26 cellular contexts compared by ENCODE assay signal in genomic region chr4:22532896-22533295, GRCh38. TPM values are rescaled to one million over a fixed set of nuclear protein-coding genes. Genes with fewer than 3 reads are reported as not detected.
DNase-seq lines count a peak whose midpoint lies in the region; ATAC-seq, FAIRE-seq and TF ChIP-seq lines count a peak whose summit lies in the region.
"Had no signal": no experiment of that assay in that cellular context is flagged by ENCODE, and none has a peak within 500 bp of the region (broad histone marks: within the 10 kb centered on the region; RNA-seq: fewer than 3 reads in every experiment).

No MANE protein-coding gene starts in this region.

- H3K4me1 ChIP-seq in breast epithelium: no peaks in the 10 kb centered on the region
- H3K4me1 ChIP-seq in ovary (ENCODE audit: insufficient read depth): no peaks in the 10 kb centered on the region
- H3K4me1 ChIP-seq: BLaER1, Caco-2 had no signal

- WGBS in ovary, 3 donors: 83 to 91% (median 88%) methylated on average over 1 of the region's 1 CpG

- H3K36me3 Mint-ChIP-seq in MCF 10A (ENCODE audit: insufficient read depth, unreplicated experiment): no peaks in the 10 kb centered on the region
- H3K36me3 Mint-ChIP-seq: CD4-positive, CD25-positive, alpha-beta regulatory T cell; CD8-positive, alpha-beta T cell had no signal

- no peaks in the 10 kb centered on the region for H3K36me3 ChIP-seq in breast epithelium
- H3K36me3 ChIP-seq in bronchial epithelial cell (ENCODE audit: control insufficient read depth, insufficient read depth, low read length): no peaks in the 10 kb centered on the region
- H3K36me3 ChIP-seq in ovary: no peaks in the 10 kb centered on the region
- H3K36me3 ChIP-seq: BLaER1 had no signal

- H3K9me3 Mint-ChIP-seq in MCF 10A (ENCODE audit: unreplicated experiment): peaks cover 10% of the 10 kb centered on the region

- H3K9me3 ChIP-seq in breast epithelium: peaks cover 10 to 20% of the 10 kb centered on the region in 2 donors
- peaks cover 0 to 5% of the 10 kb centered on the region in 2 donors for H3K9me3 ChIP-seq in ovary
- H3K9me3 ChIP-seq: Caco-2 had no signal

- CTCF ChIA-PET in MCF 10A (lab: Yijun Ruan, JAX): interaction anchor here (0.7 kb wide), 1 partner anchor 14 kb away, joined by 3 read pairs; no protein-coding TSS in a partner anchor

- POLR2A ChIA-PET in MCF 10A (lab: Yijun Ruan, JAX): no interaction called here

- DNase-seq in MCF 10A (ENCODE audit: unreplicated experiment): peak; percentile 16
- DNase-seq in breast epithelium (ENCODE audit: low spot score in 2 of 2): no peak
- DNase-seq in bronchial epithelial cell (ENCODE audit: low read depth): peak; percentile 75
- no peak for DNase-seq in stimulated activated CD4-positive, alpha-beta T cell treated with anti-CD3 and anti-CD28 coated beads, Interleukin-4, amount 100 ng/mL, for 4 hours
- DNase-seq in NCI-H2029 (lab: John Stamatoyannopoulos, UW): no peak
- DNase-seq in ovary: no peak
- no peak for DNase-seq in GDM1 (lab: John Stamatoyannopoulos, UW)
- DNase-seq: Caco-2; CD4-positive, CD25-positive, alpha-beta regulatory T cell; CD8-positive, alpha-beta T cell; DMS153; DND-41; GM23248; H7; HCEC 1CT; HFFc6 had no signal

- H3K27ac ChIP-seq in breast epithelium (no peak overlapping the region), ovary (no peak overlapping the region)
- H3K27ac ChIP-seq: 22Rv1, BLaER1, C4-2B, GM23248 had no signal

- intact Hi-C loops in MCF 10A (cut with micrococcal nuclease) (no loop called here), breast epithelium (cut with DNase I; ENCODE audit: low total_unique reads) (no loop called here), ovary (cut with DNase I) (no loop called here)

- H3K4me1 Mint-ChIP-seq in MCF 10A (ENCODE audit: insufficient read depth, unreplicated experiment): no peaks in the 10 kb centered on the region
- H3K4me1 Mint-ChIP-seq: B cell; CD4-positive, CD25-positive, alpha-beta regulatory T cell had no signal

- no peak overlapping the region for H3K27ac Mint-ChIP-seq in MCF 10A (ENCODE audit: low read depth, unreplicated experiment)
- H3K27ac Mint-ChIP-seq: B cell; CD4-positive, CD25-positive, alpha-beta regulatory T cell; CD8-positive, alpha-beta T cell; HFFc6 had no signal

- no peak overlapping the region for H3K4me3 Mint-ChIP-seq in MCF 10A (ENCODE audit: unreplicated experiment)
- H3K4me3 Mint-ChIP-seq: B cell; CD4-positive, CD25-positive, alpha-beta regulatory T cell; CD8-positive, alpha-beta T cell; HFFc6 had no signal

- no peak for TF ChIP-seq EP300 in ovary (IDR thresholded peaks at IDR 0.05)

- FAIRE-seq in bronchial epithelial cell (lab: Jason Lieb, UNC): no peak
- FAIRE-seq: A204.1, G401.6, GM12878, GM19239, H1 had no signal

- BruUV-seq in MCF 10A (replicated peaks; lab: Mats Ljungman, UMichigan): no TSS peak

- H3K27me3 Mint-ChIP-seq in MCF 10A (ENCODE audit: insufficient read depth, unreplicated experiment): no peaks in the 10 kb centered on the region
- H3K27me3 Mint-ChIP-seq: B cell; CD4-positive, CD25-positive, alpha-beta regulatory T cell had no signal

- ATAC-seq in esophagus mucosa: peak; percentile 97
- ATAC-seq: CD8-positive, alpha-beta T cell; GM12878 had no signal

- H3K27me3 ChIP-seq in breast epithelium: no peaks in the 10 kb centered on the region
- H3K27me3 ChIP-seq in bronchial epithelial cell (ENCODE audit: control insufficient read depth, insufficient read depth, low read length): no peaks in the 10 kb centered on the region
- no peaks in the 10 kb centered on the region for H3K27me3 ChIP-seq in ovary
- H3K27me3 ChIP-seq: BLaER1 had no signal

- TF ChIP-seq POLR2A in breast epithelium (IDR thresholded peaks at IDR 0.05) (no peak), ovary (IDR thresholded peaks at IDR 0.05) (no peak)

- no peak overlapping the region for H3K4me3 ChIP-seq in breast epithelium
- H3K4me3 ChIP-seq in bronchial epithelial cell (ENCODE audit: low read depth, low read length): no peak overlapping the region
- H3K4me3 ChIP-seq in ovary: no peak overlapping the region
- H3K4me3 ChIP-seq: BLaER1, GM12878, GM23248 had no signal

- TF ChIP-seq CTCF in MCF 10A (IDR thresholded peaks at IDR 0.05; ENCODE audit: unreplicated experiment) (no peak), breast epithelium (IDR thresholded peaks at IDR 0.05) (no peak), bronchial epithelial cell (IDR thresholded peaks at IDR 0.05; ENCODE audit: insufficient read depth, low read length, severe bottlenecking) (no peak), ovary (IDR thresholded peaks at IDR 0.05) (no peak)

RNA-seq across cellular contexts. Expression of gene ADGRA3, which starts 17.0 kb away (rescaled TPM):
- total RNA-seq in MCF 10A (2022): 25.2 and 27.3 TPM in 2 replicates
- total RNA-seq in breast epithelium: 10 to 100 TPM; 34.6 to 74.8 (median 45.9) TPM
- 24.2 and 34.2 TPM in 2 replicates for total RNA-seq in bronchial epithelial cell
- total RNA-seq in esophagus mucosa: 6.3 TPM
- 10 to 100 TPM; 16.1 to 58.1 (median 24.3) TPM for total RNA-seq in ovary
- 10 to 100 TPM; 13.1 to 26.2 TPM for polyA plus RNA-seq in ovary
- total RNA-seq: B cell had no signal

Comparison
In these comparisons a context has a peak if more than half of its experiments do, and no peak if none do; other contexts are left out.
1. DNase-seq: peak in MCF 10A (single experiment) and bronchial epithelial cell (single experiment); none in breast epithelium (0 of 2), stimulated activated CD4-positive, alpha-beta T cell treated with anti-CD3 and anti-CD28 coated beads, Interleukin-4, amount 100 ng/mL, for 4 hours (0 of 2), NCI-H2029 (single experiment), ovary (0 of 5) and GDM1 (single experiment).